8 cellular contexts compared by ENCODE assay signal in genomic region chr2:207768891-207769596, GRCh38. TPM values are rescaled to one million over a fixed set of nuclear protein-coding genes. Genes with fewer than 3 reads are reported as not detected.
DNase-seq lines count a peak whose midpoint lies in the region; ATAC-seq and TF ChIP-seq lines count a peak whose summit lies in the region.

No MANE protein-coding gene starts in this region.

- DNase-seq in activated gamma-delta T cell treated with Interleukin-2 at 50 U/mL for 16 hours (peak; percentile 17), activated gamma-delta T cell (lab: John Stamatoyannopoulos, UW) (no peak), NCI-H69 (lab: John Stamatoyannopoulos, UW) (peak; percentile 64), ascending aorta (ENCODE audit: low spot score in 2 of 2) (peak in 1 of 2 donors; percentile 68), spleen (peak; percentile 91), SK-N-DZ (ENCODE audit: low spot score) (no peak)

- no peak for TF ChIP-seq CTCF in ascending aorta (IDR thresholded peaks at IDR 0.05)
- TF ChIP-seq CTCF in spleen (IDR thresholded peaks at IDR 0.05 in 8 of 11, conservative IDR thresholded peaks at IDR 0.05 in 3 of 11) = no peak

- peak overlapping the region; percentile 61 to 65 for H3K27ac ChIP-seq in ascending aorta
- peak overlapping the region; percentile 1 to 83 (median 77) for H3K27ac ChIP-seq in spleen

- TF ChIP-seq POLR2A in spleen (IDR thresholded peaks at IDR 0.05) = no peak

- H3K4me3 ChIP-seq in ascending aorta = peak overlapping the region; percentile 75 to 83
- peak overlapping the region; percentile 71 for H3K4me3 ChIP-seq in iPS-18c (ENCODE audit: insufficient read depth, low read depth, low read length)
- peak overlapping the region; percentile 71 to 89 (median 86) for H3K4me3 ChIP-seq in spleen

- H3K27me3 ChIP-seq in ascending aorta (no peaks in the 10 kb centered on the region), spleen (replicated peaks in 1 of 7) (peaks cover 0 to 22% (median 0%) of the 10 kb centered on the region in 7 donors)

- WGBS in spleen, 5 donors = 1 to 2% (median 1%) methylated on average over 19 to 51 of the region's 51 CpGs

- H3K9me3 ChIP-seq in ascending aorta = no peaks in the 10 kb centered on the region
- no peaks in the 10 kb centered on the region for H3K9me3 ChIP-seq in iPS-18c (ENCODE audit: control insufficient read depth, insufficient read depth, low read length)
- H3K9me3 ChIP-seq in spleen = no peaks in the 10 kb centered on the region

- H3K4me1 ChIP-seq in ascending aorta (peaks cover 8 to 9% of the 10 kb centered on the region in 2 donors), spleen (peaks cover 23 to 55% (median 49%) of the 10 kb centered on the region in 6 donors)

- peak; percentile 10 for ATAC-seq in HG02798 (IDR thresholded peaks at IDR 0.05; ENCODE audit: poor library complexity, unreplicated experiment)

- H3K36me3 ChIP-seq in ascending aorta (peaks cover 0 to 5% of the 10 kb centered on the region in 2 donors), spleen (peaks cover 0 to 11% (median 0%) of the 10 kb centered on the region in 6 donors)

- intact Hi-C loops in ascending aorta (cut with DNase I) = loop anchor here (1.0 to 5.0 kb wide), 4 partner anchors 58 to 483 kb away; partner anchors contain the start of genes CCNYL1 and METTL21A
- intact Hi-C loops in spleen (cut with DNase I; ENCODE audit: low total_unique reads) = loop anchor here (5.0 kb wide), 1 partner anchor 208 kb away; no protein-coding TSS in a partner anchor

RNA-seq across cellular contexts. Expression of gene FZD5, which starts 0.7 kb away (rescaled TPM):
- total RNA-seq in ascending aorta (6.9 TPM), spleen (10 to 100 TPM in 1 of 7 donors, 1 to 10 TPM in 6; 4.0 to 11.4 (median 6.6) TPM)
- polyA plus RNA-seq in spleen = 1 to 10 TPM in 1 of 3 donors, under 1 TPM in 2; 0.35 to 1.1 (median 0.38) TPM
- 4.3 and 5.4 TPM in 2 replicates for polyA plus RNA-seq in SK-N-DZ (2014; cell fraction: cytosol; rRNA removed)
- polyA plus RNA-seq in SK-N-DZ (2014; cell fraction: nucleus; rRNA removed) = 2.9 TPM in 2 replicates

RNA-seq across cellular contexts. Expression of gene CCNYL1, which starts 57.6 kb away (rescaled TPM):
- 12.3 TPM for total RNA-seq in ascending aorta
- 10 to 100 TPM; 14.0 to 22.8 (median 16.6) TPM for total RNA-seq in spleen
- polyA plus RNA-seq in spleen = 1 to 10 TPM; 4.7 to 8.1 (median 5.4) TPM
- polyA plus RNA-seq in SK-N-DZ (2014; cell fraction: cytosol; rRNA removed) = 2.7 and 2.8 TPM in 2 replicates
- polyA plus RNA-seq in SK-N-DZ (2014; cell fraction: nucleus; rRNA removed) = 3.8 and 4.9 TPM in 2 replicates

Comparison
In these comparisons a context has a peak if more than half of its experiments do, and no peak if none do; other contexts are left out.
1. DNase-seq: peak in activated gamma-delta T cell treated with Interleukin-2 at 50 U/mL for 16 hours (single experiment), NCI-H69 (single experiment) and spleen (single experiment); none in activated gamma-delta T cell (single experiment) and SK-N-DZ (single experiment).
2. Peak in every context shown above with its lines, with median percentiles within 50 percentile points of each other: H3K4me3 ChIP-seq.